8 cellular contexts compared by ENCODE assay signal in genomic region chr4:6372649-6373525, GRCh38.
DNase-seq lines count a peak whose midpoint lies in the region; ATAC-seq and TF ChIP-seq lines count a peak whose summit lies in the region.

No MANE protein-coding gene starts in this region.

- no peaks in the 10 kb centered on the region for H3K9me3 ChIP-seq in uterus

- peak; percentile 27 for DNase-seq in AG10803 (ENCODE audit: low read depth)
- peak; percentile 69 for DNase-seq in GM10248 (ENCODE audit: extremely low spot score)
- no peak for DNase-seq in left cardiac atrium
- DNase-seq in uterus, result no peak
- DNase-seq in NCI-H1694 treated with DMSO at 0.1 percent for 48 hours (lab: John Stamatoyannopoulos, UW), result no peak

- TF ChIP-seq CTCF in AG10803 (conservative IDR thresholded peaks at IDR 0.05; ENCODE audit: low read length), result no peak
- no peak for TF ChIP-seq CTCF in GM10248 (IDR thresholded peaks at IDR 0.05; ENCODE audit: control extremely low read depth, extremely low read depth, low read depth, missing control alignments)
- no peak for TF ChIP-seq CTCF in uterus (IDR thresholded peaks at IDR 0.05)

- no peak overlapping the region for H3K27ac ChIP-seq in uterus

- no peaks in the 10 kb centered on the region for H3K27me3 ChIP-seq in uterus

- H3K4me3 ChIP-seq in AG10803 (ENCODE audit: low read length) (no peak overlapping the region), uterus (no peak overlapping the region)

- no peaks in the 10 kb centered on the region for H3K36me3 ChIP-seq in uterus

- CTCF ChIA-PET in GM10248 (lab: Yijun Ruan, JAX), result interaction anchor here (1.1 to 1.5 kb wide), 2 partner anchors 41 to 122 kb away, joined by 3 to 5 read pairs; no protein-coding TSS in a partner anchor

- intact Hi-C loops in left cardiac atrium (cut with DNase I) (no loop called here), uterus (cut with DNase I; ENCODE audit: low total_unique reads) (no loop called here)

- TF ChIP-seq POLR2A in uterus (IDR thresholded peaks at IDR 0.05), result no peak

- ATAC-seq in HG03469 (IDR thresholded peaks at IDR 0.05; ENCODE audit: unreplicated experiment), result peak; percentile 65
- peak; percentile 60; the same call in 2 of the 3 replicates for ATAC-seq in SK-N-SH treated with all-trans-retinoic acid at 6 μM for 48 hours
- peak; percentile 26 to 53 for ATAC-seq in left cardiac atrium
- no peak for ATAC-seq in GM18517 (IDR thresholded peaks at IDR 0.05; ENCODE audit: unreplicated experiment)

- no peaks in the 10 kb centered on the region for H3K4me1 ChIP-seq in uterus

- POLR2A ChIA-PET in GM10248 (lab: Yijun Ruan, JAX), result no interaction called here

TF ChIP-seq in SK-N-SH treated with all-trans-retinoic acid at 6 μM for 48 hours, 23 proteins besides CTCF, POLR2A, EP300 and RAD21:
- no peak for TF ChIP-seq CSRNP3 (CRISPR knock-in tag; IDR thresholded peaks at IDR 0.05)
- TF ChIP-seq BACH2 (CRISPR knock-in tag; IDR thresholded peaks at IDR 0.05; ENCODE audit: borderline replicate concordance), result no peak
- no peak for TF ChIP-seq PPARA (CRISPR knock-in tag; IDR thresholded peaks at IDR 0.05; ENCODE audit: borderline replicate concordance)
- TF ChIP-seq ZNF565 (CRISPR knock-in tag; conservative IDR thresholded peaks at IDR 0.05; ENCODE audit: low read depth), result no peak
- TF ChIP-seq ISL1 (CRISPR knock-in tag; IDR thresholded peaks at IDR 0.05), result no peak
- TF ChIP-seq ZNF70 (CRISPR knock-in tag; IDR thresholded peaks at IDR 0.05), result no peak
- no peak for TF ChIP-seq PATZ1 (CRISPR knock-in tag; IDR thresholded peaks at IDR 0.05; ENCODE audit: borderline replicate concordance)
- TF ChIP-seq TSHZ2 (CRISPR knock-in tag; IDR thresholded peaks at IDR 0.05), result no peak
- no peak for TF ChIP-seq TCF4 (CRISPR knock-in tag; IDR thresholded peaks at IDR 0.05; ENCODE audit: borderline replicate concordance)
- no peak for TF ChIP-seq OSR1 (CRISPR knock-in tag; IDR thresholded peaks at IDR 0.05)
- no peak for TF ChIP-seq CSDC2 (CRISPR knock-in tag; IDR thresholded peaks at IDR 0.05)
- no peak for TF ChIP-seq ZNF8 (CRISPR knock-in tag; IDR thresholded peaks at IDR 0.05)

Comparison
In these comparisons a context has a peak if more than half of its experiments do, and no peak if none do; other contexts are left out.
1. DNase-seq: peak in AG10803 (single experiment) and GM10248 (single experiment); none in left cardiac atrium (single experiment), uterus (0 of 2) and NCI-H1694 treated with DMSO at 0.1 percent for 48 hours (single experiment).